ENCODE assay signal across 8 cellular contexts in the genomic region with DNA sequence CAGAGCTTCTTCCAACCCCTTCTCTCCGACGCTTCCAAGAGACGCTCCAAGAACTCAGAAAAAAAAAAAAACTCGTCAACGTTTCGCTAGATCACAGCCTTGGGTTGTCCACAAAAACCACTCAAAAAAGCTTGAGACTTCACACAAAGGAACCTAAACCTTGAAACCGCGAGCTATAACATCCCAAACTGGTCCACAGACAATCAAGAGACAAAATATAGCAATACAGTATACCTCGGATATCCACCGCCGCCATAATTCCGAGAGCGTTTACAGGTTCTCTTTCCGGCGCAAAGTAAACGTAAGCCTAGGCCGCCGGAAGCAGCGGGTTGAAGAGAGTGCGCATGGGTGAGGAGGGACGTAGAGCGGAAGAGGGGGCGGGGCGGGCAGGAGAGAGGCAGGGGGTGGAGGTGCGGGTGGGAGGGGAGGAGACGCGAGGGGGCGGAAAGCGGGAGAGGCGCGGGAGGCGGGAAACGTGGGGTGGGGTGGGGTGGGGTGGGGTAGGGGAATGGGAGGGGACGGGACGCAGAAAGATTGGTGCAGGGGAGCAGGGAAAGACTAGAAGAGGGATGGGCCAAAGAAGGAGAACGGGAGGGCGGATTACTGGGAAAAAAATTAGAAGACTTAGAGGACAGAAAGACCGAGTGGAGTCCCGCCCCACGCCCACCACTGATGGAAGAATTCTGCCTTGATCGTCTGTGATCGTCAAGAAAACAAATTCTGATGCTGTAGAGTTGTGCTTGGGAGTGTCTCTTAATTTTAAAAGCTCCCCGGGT. TPM values are rescaled to one million over a fixed set of nuclear protein-coding genes. Genes with fewer than 3 reads are reported as not detected.
A peak's percentile ranks its signal among the peaks of the same experiment; 100 is the strongest.
DNase-seq lines count a peak whose midpoint lies in the region; ATAC-seq and TF ChIP-seq lines count a peak whose summit lies in the region.

TSS of gene MED6 (minus strand) at position 274 of the 776 bp plus-strand sequence. CDS start at position 256, 18 bp downstream.

- no peak for TF ChIP-seq CTCF in GM12865 (IDR thresholded peaks at IDR 0.05; ENCODE audit: insufficient read depth, low read depth, low read length, missing control alignments)
- TF ChIP-seq CTCF in heart right ventricle (IDR thresholded peaks at IDR 0.05) = no peak
- TF ChIP-seq CTCF in tibial nerve (IDR thresholded peaks at IDR 0.05) = no peak

- intact Hi-C loops in heart right ventricle (cut with DNase I) = no loop called here

- H3K4me1 ChIP-seq in heart right ventricle (peaks cover 4 to 34% (median 15%) of the 10 kb centered on the region in 9 donors), tibial nerve (peaks cover 2 to 22% (median 11%) of the 10 kb centered on the region in 4 donors)

- H3K27me3 ChIP-seq in heart right ventricle = peaks cover 0 to 11% (median 0%) of the 10 kb centered on the region in 7 donors
- peaks cover 0 to 4% of the 10 kb centered on the region in 2 donors for H3K27me3 ChIP-seq in tibial nerve

- no peak within 1 kb of the TSS for H3K27ac ChIP-seq in adipose tissue (ENCODE audit: low read depth, low read length)
- peak within 1 kb of the TSS in 9 of 10 donors; percentile 5 to 89 (median 75) for H3K27ac ChIP-seq in heart right ventricle
- peak within 1 kb of the TSS; percentile 31 to 85 (median 80) for H3K27ac ChIP-seq in tibial nerve

- H3K4me3 ChIP-seq in GM12865 (ENCODE audit: low read depth, low read length) (peak within 1 kb of the TSS; percentile 100), heart right ventricle (peak within 1 kb of the TSS; percentile 50 to 94 (median 72)), tibial nerve (peak within 1 kb of the TSS; percentile 59 to 89 (median 70))

- peak; percentile 95 for DNase-seq in GM12865 (ENCODE audit: low read depth)
- peak; percentile 98 for DNase-seq in NCI-H1694 (lab: John Stamatoyannopoulos, UW)
- peak; percentile 73 to 93 (median 90) for DNase-seq in T-helper 1 cell
- DNase-seq in heart right ventricle = peak; percentile 93 to 96
- peak; percentile 93 for DNase-seq in pons (ENCODE audit: low spot score)
- DNase-seq in tibial nerve (ENCODE audit: low spot score in 2 of 2) = peak; percentile 82 to 90

- ATAC-seq in HG02798 (IDR thresholded peaks at IDR 0.05; ENCODE audit: poor library complexity, unreplicated experiment) = peak; percentile 93
- ATAC-seq in heart right ventricle = peak; percentile 99 to 100 (median 100)

- peak in 1 of 2 donors; percentile 29 for TF ChIP-seq POLR2A in tibial nerve (IDR thresholded peaks at IDR 0.05)

- WGBS in adipose tissue, 3 donors = 1% methylated on average over 38 to 43 of the region's 43 CpGs
- WGBS in heart right ventricle, 2 donors = 1% methylated on average over 43 of the region's 43 CpGs
- 1% methylated on average over 43 of the region's 43 CpGs for WGBS in tibial nerve, 2 donors

- H3K9me3 ChIP-seq in heart right ventricle (no peaks in the 10 kb centered on the region), tibial nerve (no peaks in the 10 kb centered on the region)

- TF ChIP-seq EP300 in tibial nerve (IDR thresholded peaks at IDR 0.05) = peak; percentile 35 to 90

- H3K36me3 ChIP-seq in heart right ventricle (peaks cover 0 to 21% (median 4%) of the 10 kb centered on the region in 9 donors), tibial nerve (peaks cover 0 to 13% (median 0%) of the 10 kb centered on the region in 3 donors)

RNA-seq across cellular contexts. Expression of gene MED6, which starts in this region (rescaled TPM):
- polyA plus RNA-seq in adipose tissue = 10 to 100 TPM in 2 of 3 donors, 1 to 10 TPM in 1; 7.1 to 14.9 (median 13.2) TPM
- 10 to 100 TPM; 19.2 to 26.6 (median 22.0) TPM for total RNA-seq in heart right ventricle
- 10 to 100 TPM in 1 of 2 donors, 1 to 10 TPM in 1; 7.8 to 17.0 TPM for polyA plus RNA-seq in heart right ventricle
- total RNA-seq in tibial nerve = 10 to 100 TPM; 23.4 to 47.2 (median 41.1) TPM
